In the genomic region with DNA sequence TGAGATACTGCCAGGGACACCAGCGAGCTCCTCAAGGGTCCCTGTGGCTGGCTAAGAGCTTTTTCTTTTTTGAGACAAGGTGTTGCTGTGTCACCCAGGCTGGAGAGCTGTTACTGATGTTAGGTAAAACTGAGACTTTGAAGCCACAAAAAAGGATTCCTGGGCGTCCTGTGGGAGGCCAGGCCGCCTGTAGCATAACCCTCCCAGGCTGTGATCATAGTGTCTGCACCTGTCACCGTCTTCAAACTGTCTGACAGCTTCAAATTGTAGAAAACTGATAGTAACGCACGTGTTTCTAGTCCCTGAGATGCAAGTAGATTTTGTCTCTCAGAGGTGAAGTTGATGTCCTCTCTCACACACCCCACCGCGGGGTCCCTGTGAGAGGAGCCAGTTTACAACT, we compare ENCODE assay signal across 32 cellular contexts. TPM values are rescaled to one million over a fixed set of nuclear protein-coding genes. Genes with fewer than 3 reads are reported as not detected.
DNase-seq lines count a peak whose midpoint lies in the region; ATAC-seq and TF ChIP-seq lines count a peak whose summit lies in the region.
"Had no signal": no experiment of that assay in that cellular context is flagged by ENCODE, and none has a peak within 500 bp of the region (broad histone marks: within the 10 kb centered on the region; RNA-seq: fewer than 3 reads in every experiment).

No MANE protein-coding gene starts in this region.

- no peaks in the 10 kb centered on the region; the same call in 1 of the 2 replicates for H4K20me1 ChIP-seq in OCI-LY7 (ENCODE audit: insufficient read depth, low read length)

- no peak overlapping the region for H3K4me3 ChIP-seq in OCI-LY7 (ENCODE audit: low read depth, low read length, poor library complexity, severe bottlenecking)
- H3K4me3 ChIP-seq in gastroesophageal sphincter, result no peak overlapping the region
- H3K4me3 ChIP-seq: GM23338, mucosa of descending colon, ovary, skin epidermis, suprapubic skin had no signal

- peaks cover 3% of the 10 kb centered on the region for H3K36me3 Mint-ChIP-seq in activated CD8-positive, alpha-beta T cell treated with anti-CD3 and anti-CD28 coated beads for 36 hours (ENCODE audit: low read depth)
- peaks cover 6% of the 10 kb centered on the region for H3K36me3 Mint-ChIP-seq in activated CD8-positive, alpha-beta T cell treated with anti-CD3 and anti-CD28 coated beads, Interleukin-2, amount 10 ng/mL, durations not matched to agents 7 days and 5 days (ENCODE audit: low read depth)
- H3K36me3 Mint-ChIP-seq in stimulated activated effector memory CD8-positive, alpha-beta T cell treated with anti-CD3 and anti-CD28 coated beads, Interleukin-12 subunit alpha, Interleukin-12 subunit beta, amount 100 ng/mL, for 72 hours, result peaks cover 15% of the 10 kb centered on the region
- H3K36me3 Mint-ChIP-seq: natural killer cell treated with Interleukin-12 subunit alpha and Interleukin-12 subunit beta and Interleukin-15 and Interleukin-18, amount 100 ng/mL, for 72 hours had no signal

- ATAC-seq in activated CD8-positive, alpha-beta T cell treated with anti-CD3 and anti-CD28 coated beads for 36 hours, result no peak
- no peak for ATAC-seq in activated CD8-positive, alpha-beta T cell treated with anti-CD3 and anti-CD28 coated beads, Interleukin-2, amount 10 ng/mL, durations not matched to agents 7 days and 5 days
- no peak for ATAC-seq in gastroesophageal sphincter
- ATAC-seq in stimulated activated effector memory CD8-positive, alpha-beta T cell treated with anti-CD3 and anti-CD28 coated beads, Interleukin-12 subunit alpha, Interleukin-12 subunit beta, amount 100 ng/mL, for 72 hours, result no peak
- no peak for ATAC-seq in GM21529 (IDR thresholded peaks at IDR 0.05; ENCODE audit: unreplicated experiment)
- ATAC-seq: activated CD4-positive, alpha-beta T cell treated with anti-CD3 and anti-CD28 coated beads for 36 hours; GM23338; left cardiac atrium; mucosa of descending colon; natural killer cell treated with Interleukin-12 subunit alpha and Interleukin-12 subunit beta and Interleukin-15 and Interleukin-18, amount 100 ng/mL, for 72 hours; Panc1 had no signal

- H3K4me1 Mint-ChIP-seq in activated CD8-positive, alpha-beta T cell treated with anti-CD3 and anti-CD28 coated beads for 36 hours (ENCODE audit: low read depth), result peaks cover 27% of the 10 kb centered on the region
- H3K4me1 Mint-ChIP-seq in activated CD8-positive, alpha-beta T cell treated with anti-CD3 and anti-CD28 coated beads, Interleukin-2, amount 10 ng/mL, durations not matched to agents 7 days and 5 days (ENCODE audit: low read depth), result peaks cover 34% of the 10 kb centered on the region
- peaks cover 51% of the 10 kb centered on the region for H3K4me1 Mint-ChIP-seq in stimulated activated effector memory CD8-positive, alpha-beta T cell treated with anti-CD3 and anti-CD28 coated beads, Interleukin-12 subunit alpha, Interleukin-12 subunit beta, amount 100 ng/mL, for 72 hours

- intact Hi-C loops in activated CD8-positive, alpha-beta T cell treated with anti-CD3 and anti-CD28 coated beads for 36 hours (cut with micrococcal nuclease), result no loop called here
- intact Hi-C loops in OCI-LY7 (cut with micrococcal nuclease; ENCODE audit: unreplicated experiment), result no loop called here

- no peaks in the 10 kb centered on the region for H3K9me3 ChIP-seq in OCI-LY7 (ENCODE audit: low read length)
- no peaks in the 10 kb centered on the region for H3K9me3 ChIP-seq in gastroesophageal sphincter
- H3K9me3 ChIP-seq: mucosa of descending colon, ovary, suprapubic skin had no signal

- peak; percentile 15 for DNase-seq in activated CD8-positive, alpha-beta T cell treated with anti-CD3 and anti-CD28 coated beads for 36 hours
- no peak for DNase-seq in activated CD8-positive, alpha-beta T cell treated with anti-CD3 and anti-CD28 coated beads, Interleukin-2, amount 10 ng/mL, durations not matched to agents 7 days and 5 days
- no peak for DNase-seq in OCI-LY7 (ENCODE audit: low spot score)
- no peak for DNase-seq in stimulated activated effector memory CD8-positive, alpha-beta T cell treated with anti-CD3 and anti-CD28 coated beads, Interleukin-12 subunit alpha, Interleukin-12 subunit beta, amount 100 ng/mL, for 72 hours (ENCODE audit: low spot score in 2 of 2)
- no peak for DNase-seq in inferior parietal cortex (ENCODE audit: extremely low spot score)
- no peak for DNase-seq in NCI-H1436 (lab: John Stamatoyannopoulos, UW)
- DNase-seq: activated CD4-positive, alpha-beta T cell treated with anti-CD3 and anti-CD28 coated beads for 36 hours; activated effector memory CD4-positive, alpha-beta T cell treated with anti-CD3 and anti-CD28 coated beads, Interleukin-2, amount 50 U/mL, for 16 hours; activated T-cell treated with anti-CD3 and anti-CD28 coated beads for 4 hours; HFFc6; hippocampal formation; left cardiac atrium; mammary epithelial cell; mucosa of descending colon; NCI-H1417; NCI-H2081; NCI-H226; NCI-H526 treated with DMSO at 0.1 percent for 48 hours; ovary; SHP77; stimulated activated naive CD4-positive, alpha-beta T cell treated with Interleukin-2 at 50 U/mL for 16 hours; T-helper 9 cell had no signal

- no peak for TF ChIP-seq POLR2A in gastroesophageal sphincter (IDR thresholded peaks at IDR 0.05)

- 67 to 71% methylated on average over 3 to 5 of the region's 8 CpGs for WGBS in gastroesophageal sphincter (ENCODE audit: low coverage in 1 of 2), 2 donors

- no peak overlapping the region for H2AFZ ChIP-seq in OCI-LY7 (ENCODE audit: low read length)
- H2AFZ ChIP-seq: GM23338 had no signal

- H3K27me3 ChIP-seq in gastroesophageal sphincter, result no peaks in the 10 kb centered on the region
- H3K27me3 ChIP-seq: ovary, suprapubic skin had no signal

- CTCF ChIA-PET in activated CD8-positive, alpha-beta T cell treated with anti-CD3 and anti-CD28 coated beads for 36 hours (lab: Charles Lee), result interaction anchor here (1.2 to 1.8 kb wide), 3 partner anchors 32 to 201 kb away, joined by 3 to 6 read pairs (median 3); no protein-coding TSS in a partner anchor
- CTCF ChIA-PET in activated CD8-positive, alpha-beta T cell treated with anti-CD3 and anti-CD28 coated beads, Interleukin-2, amount 10 ng/mL, durations not matched to agents 7 days and 5 days (lab: Charles Lee), result no interaction called here
- CTCF ChIA-PET in OCI-LY7 (lab: Charles Lee; ENCODE audit: unreplicated experiment), result no interaction called here

- H3K79me2 ChIP-seq in OCI-LY7 (ENCODE audit: insufficient read depth, low read depth, low read length), result peaks cover 15% of the 10 kb centered on the region; the same call in 1 of the 2 replicates

- H3K9me3 Mint-ChIP-seq in activated CD8-positive, alpha-beta T cell treated with anti-CD3 and anti-CD28 coated beads for 36 hours, result no peaks in the 10 kb centered on the region
- H3K9me3 Mint-ChIP-seq in activated CD8-positive, alpha-beta T cell treated with anti-CD3 and anti-CD28 coated beads, Interleukin-2, amount 10 ng/mL, durations not matched to agents 7 days and 5 days (ENCODE audit: insufficient read depth), result no peaks in the 10 kb centered on the region
- H3K9me3 Mint-ChIP-seq in stimulated activated effector memory CD8-positive, alpha-beta T cell treated with anti-CD3 and anti-CD28 coated beads, Interleukin-12 subunit alpha, Interleukin-12 subunit beta, amount 100 ng/mL, for 72 hours, result no peaks in the 10 kb centered on the region
- H3K9me3 Mint-ChIP-seq: central memory CD8-positive, alpha-beta T cell; GM23338; natural killer cell treated with Interleukin-12 subunit alpha and Interleukin-12 subunit beta and Interleukin-15 and Interleukin-18, amount 100 ng/mL, for 72 hours had no signal

- H3K4me2 ChIP-seq in OCI-LY7 (ENCODE audit: low read length), result peak overlapping the region; percentile 30; the same call in 1 of the 2 replicates
- H3K4me2 ChIP-seq: GM23338, KMS-11 had no signal

- H3K27ac ChIP-seq in OCI-LY7 (ENCODE audit: low read depth, low read length, poor library complexity, severe bottlenecking), result no peak overlapping the region
- H3K27ac ChIP-seq in gastroesophageal sphincter, result peak overlapping the region in 3 of 4 donors; percentile 46 to 98 (median 85)
- H3K27ac ChIP-seq: 22Rv1, KMS-11, ovary, suprapubic skin had no signal

- no peak for TF ChIP-seq EP300 in gastroesophageal sphincter (IDR thresholded peaks at IDR 0.05)

- TF ChIP-seq CTCF in activated CD8-positive, alpha-beta T cell treated with anti-CD3 and anti-CD28 coated beads for 36 hours (IDR thresholded peaks at IDR 0.05), result no peak
- TF ChIP-seq CTCF in OCI-LY7 (conservative IDR thresholded peaks at IDR 0.05; ENCODE audit: low read length), result no peak
- TF ChIP-seq CTCF in gastroesophageal sphincter (IDR thresholded peaks at IDR 0.05), result no peak

- H3K9me2 ChIP-seq in OCI-LY7 (ENCODE audit: insufficient read depth, low read length), result no peaks in the 10 kb centered on the region

- H3K36me3 ChIP-seq in OCI-LY7 (ENCODE audit: insufficient read depth, low read length) (no peaks in the 10 kb centered on the region), gastroesophageal sphincter (peaks cover 0 to 1% of the 10 kb centered on the region in 2 donors)
- H3K36me3 ChIP-seq: ovary, suprapubic skin had no signal

- no peaks in the 10 kb centered on the region for H3K27me3 Mint-ChIP-seq in activated CD8-positive, alpha-beta T cell treated with anti-CD3 and anti-CD28 coated beads for 36 hours
- H3K27me3 Mint-ChIP-seq in activated CD8-positive, alpha-beta T cell treated with anti-CD3 and anti-CD28 coated beads, Interleukin-2, amount 10 ng/mL, durations not matched to agents 7 days and 5 days (ENCODE audit: low read depth), result no peaks in the 10 kb centered on the region
- H3K27me3 Mint-ChIP-seq: activated CD4-positive, alpha-beta T cell treated with anti-CD3 and anti-CD28 coated beads for 36 hours; central memory CD8-positive, alpha-beta T cell; natural killer cell treated with Interleukin-12 subunit alpha and Interleukin-12 subunit beta and Interleukin-15 and Interleukin-18, amount 100 ng/mL, for 72 hours had no signal

- BruUV-seq in OCI-LY7 (replicated peaks; lab: Mats Ljungman, UMichigan), result no TSS peak

- no peak overlapping the region for H3K27ac Mint-ChIP-seq in activated CD8-positive, alpha-beta T cell treated with anti-CD3 and anti-CD28 coated beads for 36 hours
- no peak overlapping the region for H3K27ac Mint-ChIP-seq in activated CD8-positive, alpha-beta T cell treated with anti-CD3 and anti-CD28 coated beads, Interleukin-2, amount 10 ng/mL, durations not matched to agents 7 days and 5 days
- peak overlapping the region; percentile 52 for H3K27ac Mint-ChIP-seq in stimulated activated effector memory CD8-positive, alpha-beta T cell treated with anti-CD3 and anti-CD28 coated beads, Interleukin-12 subunit alpha, Interleukin-12 subunit beta, amount 100 ng/mL, for 72 hours
- H3K27ac Mint-ChIP-seq: activated CD4-positive, alpha-beta T cell treated with anti-CD3 and anti-CD28 coated beads for 36 hours; GM23338; HFFc6; natural killer cell treated with Interleukin-12 subunit alpha and Interleukin-12 subunit beta and Interleukin-15 and Interleukin-18, amount 100 ng/mL, for 72 hours had no signal

- H3K4me3 Mint-ChIP-seq in activated CD8-positive, alpha-beta T cell treated with anti-CD3 and anti-CD28 coated beads for 36 hours, result no peak overlapping the region
- no peak overlapping the region for H3K4me3 Mint-ChIP-seq in activated CD8-positive, alpha-beta T cell treated with anti-CD3 and anti-CD28 coated beads, Interleukin-2, amount 10 ng/mL, durations not matched to agents 7 days and 5 days
- H3K4me3 Mint-ChIP-seq in stimulated activated effector memory CD8-positive, alpha-beta T cell treated with anti-CD3 and anti-CD28 coated beads, Interleukin-12 subunit alpha, Interleukin-12 subunit beta, amount 100 ng/mL, for 72 hours, result no peak overlapping the region
- H3K4me3 Mint-ChIP-seq: activated CD4-positive, alpha-beta T cell treated with anti-CD3 and anti-CD28 coated beads for 36 hours; central memory CD8-positive, alpha-beta T cell; GM23338; HFFc6; natural killer cell treated with Interleukin-12 subunit alpha and Interleukin-12 subunit beta and Interleukin-15 and Interleukin-18, amount 100 ng/mL, for 72 hours had no signal

- POLR2A ChIA-PET in activated CD8-positive, alpha-beta T cell treated with anti-CD3 and anti-CD28 coated beads for 36 hours (lab: Charles Lee), result interaction anchor here (0.6 to 2.6 kb wide), 2 partner anchors 16 to 38 kb away, joined by 3 to 8 read pairs; no protein-coding TSS in a partner anchor
- POLR2A ChIA-PET in activated CD8-positive, alpha-beta T cell treated with anti-CD3 and anti-CD28 coated beads, Interleukin-2, amount 10 ng/mL, durations not matched to agents 7 days and 5 days (lab: Charles Lee), result no interaction called here
- POLR2A ChIA-PET in OCI-LY7 (lab: Charles Lee), result interaction anchor here (0.6 kb wide), 2 partner anchors 68 to 105 kb away, joined by 4 to 5 read pairs; no protein-coding TSS in a partner anchor

- H3K4me1 ChIP-seq in OCI-LY7 (ENCODE audit: insufficient read depth, low read length, poor library complexity, severe bottlenecking) (peaks cover 30% of the 10 kb centered on the region), gastroesophageal sphincter (peaks cover 9 to 89% (median 57%) of the 10 kb centered on the region in 3 donors)

RNA-seq across cellular contexts. Expression of gene ZFYVE21, which starts 4.2 kb away (rescaled TPM):
- total RNA-seq in activated CD8-positive, alpha-beta T cell treated with anti-CD3 and anti-CD28 coated beads for 36 hours, result 10 to 100 TPM; 10.4 to 11.6 TPM
- total RNA-seq in activated CD8-positive, alpha-beta T cell treated with anti-CD3 and anti-CD28 coated beads, Interleukin-2, amount 10 ng/mL, durations not matched to agents 7 days and 5 days, result 10 to 100 TPM; 16.7 to 17.4 TPM
- total RNA-seq in OCI-LY7 (2014; rRNA removed; shearing (Covaris generic)), result 16.6 and 22.5 TPM in 2 replicates
- total RNA-seq in OCI-LY7 (2022) (18.0 and 23.2 TPM in 2 replicates), gastroesophageal sphincter (100 to 1,000 TPM; 128 to 268 (median 205) TPM)

RNA-seq across cellular contexts. Expression of gene XRCC3, which starts 4.5 kb away (rescaled TPM):
- total RNA-seq in activated CD8-positive, alpha-beta T cell treated with anti-CD3 and anti-CD28 coated beads for 36 hours, result 10 to 100 TPM; 47.3 to 55.2 TPM
- total RNA-seq in activated CD8-positive, alpha-beta T cell treated with anti-CD3 and anti-CD28 coated beads, Interleukin-2, amount 10 ng/mL, durations not matched to agents 7 days and 5 days, result 10 to 100 TPM; 46.2 to 52.5 TPM
- 83.6 and 130 TPM in 2 replicates for total RNA-seq in OCI-LY7 (2014; rRNA removed; shearing (Covaris generic))
- 83.3 and 86.0 TPM in 2 replicates for total RNA-seq in OCI-LY7 (2022)
- total RNA-seq in gastroesophageal sphincter, result 1 to 10 TPM; 1.2 to 7.8 (median 3.6) TPM

Comparison
In these comparisons a context has a peak if more than half of its experiments do, and no peak if none do; other contexts are left out.
1. RNA of gene ZFYVE21, which starts 4.2 kb away (total RNA-seq): 128 to 268 TPM in gastroesophageal sphincter; 16.6 to 23.2 TPM in OCI-LY7, 16.7 to 17.4 TPM in activated CD8-positive, alpha-beta T cell treated with anti-CD3 and anti-CD28 coated beads, Interleukin-2, amount 10 ng/mL, durations not matched to agents 7 days and 5 days and 10.4 to 11.6 TPM in activated CD8-positive, alpha-beta T cell treated with anti-CD3 and anti-CD28 coated beads for 36 hours; every median in the first group is over 4 times any median in the second.
2. RNA of gene XRCC3, which starts 4.5 kb away (total RNA-seq): 83.3 to 130 TPM in OCI-LY7, 47.3 to 55.2 TPM in activated CD8-positive, alpha-beta T cell treated with anti-CD3 and anti-CD28 coated beads for 36 hours and 46.2 to 52.5 TPM in activated CD8-positive, alpha-beta T cell treated with anti-CD3 and anti-CD28 coated beads, Interleukin-2, amount 10 ng/mL, durations not matched to agents 7 days and 5 days; 1.2 to 7.8 TPM in gastroesophageal sphincter; every median in the first group is over 4 times any median in the second.